Comparison of ENCODE assay signal across 23 cellular contexts in genomic region chr9:131092030-131092429, GRCh38.
"Had no signal": no experiment of that assay in that cellular context is flagged by ENCODE, and none has a peak within 500 bp of the region (broad histone marks: within the 10 kb centered on the region; RNA-seq: fewer than 3 reads in every experiment).

No MANE protein-coding gene starts in this region.

- H3K36me3 ChIP-seq: ovary, thoracic aorta, tibial nerve, upper lobe of right lung, uterus had no signal

- H3K36me3 Mint-ChIP-seq: naive thymus-derived CD4-positive, alpha-beta T cell; stimulated activated memory B cell treated with anti-CD40 and anti-IgM and Interleukin-4, amounts not matched to agents 10 μg/mL and 1 μg/mL and 100 μg/mL, for 72 hours had no signal

- H3K4me3 ChIP-seq: lung, ovary, psoas muscle, skin epidermis, spleen, thoracic aorta, tibial nerve, upper lobe of right lung, uterus had no signal

- DNase-seq: cortex of kidney; effector memory CD8-positive, alpha-beta T cell; hypothalamus; left ventricle myocardium superior; mesendoderm; midbrain; naive thymus-derived CD4-positive, alpha-beta T cell; occipital lobe; ovary; posterior cingulate gyrus; psoas muscle; spleen; stimulated activated CD4-positive, alpha-beta T cell treated with anti-CD3 and anti-CD28 coated beads, Interleukin-4, amount 100 ng/mL, for 4 hours; stimulated activated naive CD8-positive, alpha-beta T cell treated with anti-CD3 and anti-CD28 coated beads, Interleukin-15, Interleukin-2, amounts not matched to agents 100 U/mL and 50 U/mL, for 24 hours; upper lobe of right lung; uterus had no signal

- H3K4me1 ChIP-seq: psoas muscle, uterus had no signal

- H3K27ac Mint-ChIP-seq: effector memory CD8-positive, alpha-beta T cell; naive thymus-derived CD4-positive, alpha-beta T cell; nephron; stimulated activated memory B cell treated with anti-CD40 and anti-IgM and Interleukin-4, amounts not matched to agents 10 μg/mL and 1 μg/mL and 100 μg/mL, for 72 hours had no signal

- H3K4me3 Mint-ChIP-seq: effector memory CD8-positive, alpha-beta T cell; naive thymus-derived CD4-positive, alpha-beta T cell; nephron; stimulated activated memory B cell treated with anti-CD40 and anti-IgM and Interleukin-4, amounts not matched to agents 10 μg/mL and 1 μg/mL and 100 μg/mL, for 72 hours had no signal

- H3K9me3 ChIP-seq: ovary, psoas muscle, spleen, thoracic aorta, tibial nerve, upper lobe of right lung, uterus had no signal

- H3K27ac ChIP-seq: ovary, psoas muscle, skin epidermis, spleen, thoracic aorta, tibial nerve, upper lobe of right lung, uterus had no signal

- H3K27me3 ChIP-seq: ovary had no signal

- ATAC-seq: effector memory CD8-positive, alpha-beta T cell; left ventricle myocardium superior; naive thymus-derived CD4-positive, alpha-beta T cell; psoas muscle; right cardiac atrium; stimulated activated memory B cell treated with anti-CD40 and anti-IgM and Interleukin-4, amounts not matched to agents 10 μg/mL and 1 μg/mL and 100 μg/mL, for 72 hours; stimulated activated naive CD8-positive, alpha-beta T cell treated with anti-CD3 and anti-CD28 coated beads, Interleukin-15, Interleukin-2, amounts not matched to agents 100 U/mL and 50 U/mL, for 24 hours; upper lobe of right lung had no signal

- H3K9me3 Mint-ChIP-seq: effector memory CD8-positive, alpha-beta T cell; nephron; stimulated activated memory B cell treated with anti-CD40 and anti-IgM and Interleukin-4, amounts not matched to agents 10 μg/mL and 1 μg/mL and 100 μg/mL, for 72 hours had no signal
